ENCODE assay signal across 8 cellular contexts in genomic region chr19:10604460-10604980, GRCh38. TPM values are rescaled to one million over a fixed set of nuclear protein-coding genes. Genes with fewer than 3 reads are reported as not detected.
DNase-seq lines count a peak whose midpoint lies in the region; ATAC-seq lines count a peak whose summit lies in the region.

No MANE protein-coding gene starts in this region.

- H3K36me3 Mint-ChIP-seq in activated naive CD8-positive, alpha-beta T cell treated with anti-CD3 and anti-CD28 coated beads, Interleukin-2, amount 50 U/mL, for 24 hours (ENCODE audit: low read depth): peaks cover 7% of the 10 kb centered on the region

- peak overlapping the region; percentile 96 for H3K4me3 Mint-ChIP-seq in activated naive CD8-positive, alpha-beta T cell treated with anti-CD3 and anti-CD28 coated beads, Interleukin-2, amount 50 U/mL, for 24 hours

- no peaks in the 10 kb centered on the region for H3K9me3 Mint-ChIP-seq in activated naive CD8-positive, alpha-beta T cell treated with anti-CD3 and anti-CD28 coated beads, Interleukin-2, amount 50 U/mL, for 24 hours

- peak overlapping the region; percentile 81 for H3K27ac Mint-ChIP-seq in activated naive CD8-positive, alpha-beta T cell treated with anti-CD3 and anti-CD28 coated beads, Interleukin-2, amount 50 U/mL, for 24 hours

- peaks cover 17% of the 10 kb centered on the region for H3K4me1 ChIP-seq in mesodermal cell (ENCODE audit: control insufficient read depth, insufficient read depth, low read length, poor library complexity, severe bottlenecking)

- ATAC-seq in HG03175 (IDR thresholded peaks at IDR 0.05; ENCODE audit: unreplicated experiment) (peak; percentile 17), GM21528 (IDR thresholded peaks at IDR 0.05; ENCODE audit: low FRiP score, unreplicated experiment) (no peak)
- no peak for ATAC-seq in activated naive CD8-positive, alpha-beta T cell treated with anti-CD3 and anti-CD28 coated beads, Interleukin-2, amount 50 U/mL, for 24 hours

- no peak overlapping the region for H3K4me3 ChIP-seq in mesodermal cell (ENCODE audit: extremely low read depth, insufficient read depth, low read length, poor library complexity, severe bottlenecking)

- H3K4me1 Mint-ChIP-seq in activated naive CD8-positive, alpha-beta T cell treated with anti-CD3 and anti-CD28 coated beads, Interleukin-2, amount 50 U/mL, for 24 hours: peaks cover 33% of the 10 kb centered on the region

- H3K27ac ChIP-seq in mesodermal cell (ENCODE audit: low read depth, low read length, severe bottlenecking): peak overlapping the region; percentile 87

- H3K36me3 ChIP-seq in mesodermal cell (ENCODE audit: control insufficient read depth, insufficient read depth, low read length): no peaks in the 10 kb centered on the region

- no peaks in the 10 kb centered on the region for H3K27me3 Mint-ChIP-seq in activated naive CD8-positive, alpha-beta T cell treated with anti-CD3 and anti-CD28 coated beads, Interleukin-2, amount 50 U/mL, for 24 hours

- WGBS in mesodermal cell (ENCODE audit: insufficient coverage in 2 of 2), 2 experiments: 89 to 93% methylated on average over 8 of the region's 9 CpGs

- DNase-seq in EL: peak; percentile 37
- no peak for DNase-seq in activated naive CD8-positive, alpha-beta T cell treated with anti-CD3 and anti-CD28 coated beads, Interleukin-2, amount 50 U/mL, for 24 hours
- no peak for DNase-seq in central memory CD4-positive, alpha-beta T cell
- DNase-seq in activated gamma-delta T cell treated with Interleukin-2 at 50 U/mL for 16 hours: no peak
- no peak for DNase-seq in iPS-NIHi11 (ENCODE audit: low spot score)

- H3K9me3 ChIP-seq in mesodermal cell (ENCODE audit: control insufficient read depth, low read length): no peaks in the 10 kb centered on the region

RNA-seq across cellular contexts. Expression of gene AP1M2, which starts 17.4 kb away (rescaled TPM):
- polyA plus RNA-seq in mesodermal cell (2013, experiment 1 of 2): 3.7 TPM
- 4.4 TPM for polyA plus RNA-seq in mesodermal cell (2013, experiment 2 of 2)

RNA-seq across cellular contexts. Expression of gene SLC44A2, which starts 20.8 kb away (rescaled TPM):
- 139 TPM for polyA plus RNA-seq in mesodermal cell (2013, experiment 1 of 2)
- polyA plus RNA-seq in mesodermal cell (2013, experiment 2 of 2): 118 TPM

RNA-seq across cellular contexts. Expression of gene CDKN2D, which starts 35.7 kb away (rescaled TPM):
- 9.1 TPM for polyA plus RNA-seq in mesodermal cell (2013, experiment 1 of 2)
- polyA plus RNA-seq in mesodermal cell (2013, experiment 2 of 2): 6.8 TPM

RNA-seq across cellular contexts. Expression of gene KRI1, which starts 38.7 kb away (rescaled TPM):
- polyA plus RNA-seq in mesodermal cell (2013, experiment 1 of 2): 15.6 TPM
- 16.4 TPM for polyA plus RNA-seq in mesodermal cell (2013, experiment 2 of 2)

RNA-seq across cellular contexts. Expression of gene ILF3, which starts 49.6 kb away (rescaled TPM):
- polyA plus RNA-seq in mesodermal cell (2013, experiment 1 of 2): 241 TPM
- polyA plus RNA-seq in mesodermal cell (2013, experiment 2 of 2): 216 TPM
